ENCODE assay signal across 8 cellular contexts in genomic region chr12:56359851-56360767, GRCh38. TPM values are rescaled to one million over a fixed set of nuclear protein-coding genes. Genes with fewer than 3 reads are reported as not detected.
DNase-seq lines count a peak whose midpoint lies in the region; ATAC-seq and TF ChIP-seq lines count a peak whose summit lies in the region.

Gene STAT2, minus strand, starts transcription at chr12:56360107. Its CDS starts 3,536 bp downstream, at chr12:56356571.

- H3K4me1 Mint-ChIP-seq in T-helper 1 cell treated with Interleukin-12 subunit alpha and Interleukin-12 subunit beta and Interleukin-4 antibody, amounts not matched to agents 30 μg/mL and 1 μg/mL, for 36 hours (ENCODE audit: low read depth) = peaks cover 18% of the 10 kb centered on the region

- H3K27ac ChIP-seq in heart right ventricle (peak within 1 kb of the TSS; percentile 65 to 95 (median 91)), upper lobe of left lung (peak within 1 kb of the TSS; percentile 89 to 93 (median 90))

- 0 to 1% methylated on average over 54 of the region's 54 CpGs for WGBS in heart right ventricle, 2 donors
- 0 to 1% methylated on average over 32 to 54 of the region's 54 CpGs for WGBS in upper lobe of left lung, 2 donors

- peak within 1 kb of the TSS; percentile 95 for H3K4me3 Mint-ChIP-seq in T-helper 1 cell treated with Interleukin-12 subunit alpha and Interleukin-12 subunit beta and Interleukin-4 antibody, amounts not matched to agents 30 μg/mL and 1 μg/mL, for 36 hours

- H3K27ac Mint-ChIP-seq in T-helper 1 cell treated with Interleukin-12 subunit alpha and Interleukin-12 subunit beta and Interleukin-4 antibody, amounts not matched to agents 30 μg/mL and 1 μg/mL, for 36 hours = peak within 1 kb of the TSS; percentile 97

- H3K4me1 ChIP-seq in heart right ventricle = peaks cover 0 to 39% (median 25%) of the 10 kb centered on the region in 9 donors
- peaks cover 14 to 37% (median 20%) of the 10 kb centered on the region in 4 donors for H3K4me1 ChIP-seq in upper lobe of left lung

- in situ Hi-C loops in GM13977 (cut with MboI; ENCODE audit: low pct_unique_long_range_greater_than_20kb, low sequenced_read_pairs, unreplicated experiment) = no loop called here

- ATAC-seq in HG02884 (IDR thresholded peaks at IDR 0.05; ENCODE audit: unreplicated experiment) = peak; percentile 93
- ATAC-seq in heart right ventricle = peak; percentile 98 to 99 (median 99)
- ATAC-seq in upper lobe of left lung (ENCODE audit: low FRiP score in 2 of 2) = peak; percentile 99

- no peaks in the 10 kb centered on the region for H3K9me3 Mint-ChIP-seq in T-helper 1 cell treated with Interleukin-12 subunit alpha and Interleukin-12 subunit beta and Interleukin-4 antibody, amounts not matched to agents 30 μg/mL and 1 μg/mL, for 36 hours

- H3K36me3 ChIP-seq in heart right ventricle (peaks cover 0 to 25% (median 13%) of the 10 kb centered on the region in 9 donors), upper lobe of left lung (peaks cover 12 to 16% (median 14%) of the 10 kb centered on the region in 4 donors)

- no peaks in the 10 kb centered on the region for H3K27me3 ChIP-seq in heart right ventricle
- no peaks in the 10 kb centered on the region for H3K27me3 ChIP-seq in upper lobe of left lung

- no peaks in the 10 kb centered on the region for H3K9me3 ChIP-seq in heart right ventricle
- no peaks in the 10 kb centered on the region for H3K9me3 ChIP-seq in upper lobe of left lung

- TF ChIP-seq CTCF in GM13977 (IDR thresholded peaks at IDR 0.05; ENCODE audit: extremely low read depth, insufficient read depth, missing control alignments) (no peak), heart right ventricle (IDR thresholded peaks at IDR 0.05) (peak in 2 of 9 donors; percentile 11 to 21), upper lobe of left lung (IDR thresholded peaks at IDR 0.05) (no peak)

- peak in 3 of 4 donors; percentile 63 to 91 (median 87) for TF ChIP-seq POLR2A in upper lobe of left lung (IDR thresholded peaks at IDR 0.05)

- H3K36me3 Mint-ChIP-seq in T-helper 1 cell treated with Interleukin-12 subunit alpha and Interleukin-12 subunit beta and Interleukin-4 antibody, amounts not matched to agents 30 μg/mL and 1 μg/mL, for 36 hours (ENCODE audit: low read depth) = peaks cover 17% of the 10 kb centered on the region

- peak in 2 of 4 donors; percentile 53 to 88 for TF ChIP-seq EP300 in upper lobe of left lung (IDR thresholded peaks at IDR 0.05)

- no peaks in the 10 kb centered on the region for H3K27me3 Mint-ChIP-seq in T-helper 1 cell treated with Interleukin-12 subunit alpha and Interleukin-12 subunit beta and Interleukin-4 antibody, amounts not matched to agents 30 μg/mL and 1 μg/mL, for 36 hours (ENCODE audit: low read depth)

- peak; percentile 92 for DNase-seq in GM13977 (ENCODE audit: low spot score)
- DNase-seq in NCI-H1694 (lab: John Stamatoyannopoulos, UW) = peak; percentile 94
- peak; percentile 99 for DNase-seq in amniotic stem cell (lab: John Stamatoyannopoulos, UW)
- DNase-seq in heart right ventricle = peak; percentile 99
- DNase-seq in posterior cingulate gyrus = peak; percentile 97 to 100 (median 99)
- DNase-seq in upper lobe of left lung = peak; percentile 99 to 100

- H3K4me3 ChIP-seq in heart right ventricle = peak within 1 kb of the TSS; percentile 61 to 98 (median 84)
- H3K4me3 ChIP-seq in upper lobe of left lung = peak within 1 kb of the TSS; percentile 66 to 92 (median 73)

- intact Hi-C loops in heart right ventricle (cut with DNase I) = loop anchor here in 9 of 10 donors (1.0 to 10.0 kb wide), 7 partner anchors 25 to 107 kb away; partner anchors contain the start of genes SPRYD4 (in 5 of the 9), CNPY2 (in 1 of the 9), MIP (in 1 of the 9) and TIMELESS (in 1 of the 9)
- intact Hi-C loops in posterior cingulate gyrus (cut with DNase I) = loop anchor here (2.0 to 5.0 kb wide), 2 partner anchors 89 to 102 kb away; partner anchors contain the start of gene TIMELESS

RNA-seq across cellular contexts. Expression of gene STAT2, which starts in this region (rescaled TPM):
- total RNA-seq in heart right ventricle (100 to 1,000 TPM in 1 of 10 donors, 10 to 100 TPM in 9; 30.8 to 107 (median 38.7) TPM), upper lobe of left lung (100 to 1,000 TPM in 5 of 6 donors, 10 to 100 TPM in 1; 96.1 to 553 (median 178) TPM)
- polyA plus RNA-seq in heart right ventricle = 10 to 100 TPM; 16.9 to 52.6 TPM

Comparison
In these comparisons a context has a peak if more than half of its experiments do, and no peak if none do; other contexts are left out.
1. Peak in every context shown above with its lines: DNase-seq, ATAC-seq, H3K4me3 ChIP-seq and H3K27ac ChIP-seq.